In the genomic region with DNA sequence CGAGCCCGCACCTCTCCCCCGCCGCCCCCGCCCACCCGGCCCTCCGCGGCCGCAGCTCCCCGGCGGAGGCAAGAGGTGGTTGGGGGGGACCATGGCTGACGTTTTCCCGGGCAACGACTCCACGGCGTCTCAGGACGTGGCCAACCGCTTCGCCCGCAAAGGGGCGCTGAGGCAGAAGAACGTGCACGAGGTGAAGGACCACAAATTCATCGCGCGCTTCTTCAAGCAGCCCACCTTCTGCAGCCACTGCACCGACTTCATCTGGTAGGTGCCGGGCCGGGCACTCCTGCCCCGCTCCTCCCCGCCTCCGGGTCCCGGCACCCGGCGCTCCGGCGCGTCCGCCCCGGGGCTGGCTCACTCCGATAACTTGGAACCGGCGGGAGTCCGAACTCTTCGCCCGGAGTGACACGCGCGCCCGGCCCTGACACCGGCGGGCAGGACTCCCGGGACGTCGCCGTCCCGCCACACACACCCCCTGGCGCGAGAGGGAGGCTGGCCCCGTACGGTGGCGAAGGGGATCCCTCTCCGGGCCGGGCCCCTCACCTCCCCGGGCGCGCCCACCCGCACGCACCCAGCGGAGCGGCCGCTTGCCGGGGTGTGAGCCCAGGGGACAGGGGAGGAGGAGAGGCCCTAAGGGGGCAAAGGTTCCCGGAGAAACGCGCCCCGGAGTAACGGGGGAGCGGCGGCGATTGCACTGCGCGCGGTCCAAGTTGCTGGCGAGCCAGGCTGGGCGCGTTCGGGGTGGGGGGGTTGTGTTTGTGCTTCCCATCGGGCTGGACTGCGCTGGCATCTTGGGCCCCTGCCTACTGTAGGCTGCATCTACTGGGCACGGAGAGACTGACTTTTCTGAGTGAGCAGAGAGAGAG, we compare ENCODE assay signal across 8 cellular contexts. TPM values are rescaled to one million over a fixed set of nuclear protein-coding genes. Genes with fewer than 3 reads are reported as not detected.
DNase-seq lines count a peak whose midpoint lies in the region; ATAC-seq, FAIRE-seq and TF ChIP-seq lines count a peak whose summit lies in the region.

No MANE protein-coding gene starts in this region.

- WGBS in small intestine, 3 donors = 0 to 1% (median 1%) methylated on average over 61 to 91 of the region's 91 CpGs

- CTCF ChIA-PET in CD4-positive, alpha-beta memory T cell (lab: Charles Lee; ENCODE audit: partially characterized antibody) = interaction anchor here (1.4 kb wide), 1 partner anchor 48 kb away, joined by 3 read pairs; no protein-coding TSS in a partner anchor
- CTCF ChIA-PET in WTC11 (lab: Charles Lee) = no interaction called here

- H3K79me2 ChIP-seq in KMS-11 (ENCODE audit: insufficient read depth, low read depth) (no peaks in the 10 kb centered on the region), keratinocyte (ENCODE audit: control insufficient read depth, insufficient read depth, low read length) (peaks cover 11% of the 10 kb centered on the region)

- H3K4me3 ChIP-seq in CD4-positive, alpha-beta memory T cell (ENCODE audit: low read length in 2 of 2) = peak overlapping the region; percentile 15 to 67
- H3K4me3 ChIP-seq in KMS-11 (IDR thresholded peaks at IDR 0.05; ENCODE audit: insufficient read depth, low read depth, low read length) (peak overlapping the region; percentile 40), keratinocyte (ENCODE audit: control insufficient read depth in 2 of 3, extremely low read depth in 1 of 3, insufficient read depth in 2 of 3, low read depth in 1 of 3, low read length in 3 of 3) (peak overlapping the region; percentile 74 to 83 (median 76)), small intestine (ENCODE audit: low read depth in 1 of 2, low read length in 2 of 2) (peak overlapping the region; percentile 94 to 100)

- DNase-seq in CD4-positive, alpha-beta memory T cell = peak; percentile 43 to 67 (median 55)
- peak; percentile 45 for DNase-seq in WTC11 (ENCODE audit: low spot score)
- DNase-seq in cerebellar cortex (ENCODE audit: low spot score) = peak; percentile 55
- DNase-seq in keratinocyte (ENCODE audit: low read depth, low spot score) = no peak
- DNase-seq in small intestine = peak; percentile 75
- DNase-seq in NCI-H2029 treated with DMSO at 0.1 percent for 48 hours (lab: John Stamatoyannopoulos, UW) = no peak

- peak; percentile 22 for ATAC-seq in GM21423 (IDR thresholded peaks at IDR 0.05; ENCODE audit: unreplicated experiment)
- peak; percentile 8 for ATAC-seq in WTC11

- FAIRE-seq in keratinocyte (lab: Jason Lieb, UNC) (no peak), small intestine (lab: Jason Lieb, UNC) (no peak)

- peak overlapping the region; percentile 90 to 97 (median 96) for H3K27ac Mint-ChIP-seq in CD4-positive, alpha-beta memory T cell
- H3K27ac Mint-ChIP-seq in WTC11 = peak overlapping the region; percentile 81; the same call in 1 of the 2 replicates

- H3K36me3 ChIP-seq in CD4-positive, alpha-beta memory T cell (ENCODE audit: insufficient read depth, low read length) = no peaks in the 10 kb centered on the region
- no peaks in the 10 kb centered on the region for H3K36me3 ChIP-seq in KMS-11 (ENCODE audit: insufficient read depth)
- H3K36me3 ChIP-seq in keratinocyte (ENCODE audit: control insufficient read depth in 2 of 2, extremely low read depth in 1 of 2, insufficient read depth in 2 of 2, low read length in 2 of 2) = no peaks in the 10 kb centered on the region
- no peaks in the 10 kb centered on the region for H3K36me3 ChIP-seq in small intestine (ENCODE audit: control insufficient read depth in 2 of 2, insufficient read depth in 2 of 2, low read length in 2 of 2)

- no peaks in the 10 kb centered on the region for H4K20me1 ChIP-seq in KMS-11 (ENCODE audit: insufficient read depth)
- no peaks in the 10 kb centered on the region for H4K20me1 ChIP-seq in keratinocyte (ENCODE audit: control insufficient read depth, extremely low read depth, insufficient read depth, low read length)

- H2AFZ ChIP-seq in KMS-11 (ENCODE audit: low read depth) (peak overlapping the region; percentile 93), keratinocyte (ENCODE audit: control insufficient read depth, low read length) (peak overlapping the region; percentile 87)

- H3K36me3 Mint-ChIP-seq in CD4-positive, alpha-beta memory T cell = peaks cover 18 to 25% of the 10 kb centered on the region in 2 donors
- peaks cover 12% of the 10 kb centered on the region for H3K36me3 Mint-ChIP-seq in WTC11

- POLR2A ChIA-PET in CD4-positive, alpha-beta memory T cell (lab: Charles Lee; ENCODE audit: partially characterized antibody) = interaction anchor here (0.6 to 3.3 kb wide), 14 partner anchors 10 to 263 kb away, joined by 3 to 31 read pairs (median 4); no protein-coding TSS in a partner anchor
- POLR2A ChIA-PET in WTC11 (lab: Charles Lee) = no interaction called here

- intact Hi-C loops in CD4-positive, alpha-beta memory T cell (cut with micrococcal nuclease) = loop anchor here (1.0 to 5.0 kb wide), 4 partner anchors 46 to 264 kb away; no protein-coding TSS in a partner anchor

- H3K9ac ChIP-seq in KMS-11 (peak overlapping the region; percentile 28; the same call in 1 of the 2 replicates), keratinocyte (ENCODE audit: control insufficient read depth, extremely low read depth, insufficient read depth, low read length) (peak overlapping the region; percentile 67)

- dilution Hi-C loops in keratinocyte (cut with MboI; ENCODE audit: extremely low pct_ligation_motif_present, low sequenced_read_pairs) = no loop called here

- H3K4me1 ChIP-seq in CD4-positive, alpha-beta memory T cell (ENCODE audit: insufficient read depth, low read length) = peaks cover 52% of the 10 kb centered on the region
- H3K4me1 ChIP-seq in KMS-11 (ENCODE audit: low read depth, poor library complexity, severe bottlenecking) (peaks cover 13% of the 10 kb centered on the region), keratinocyte (ENCODE audit: control insufficient read depth, extremely low read depth, insufficient read depth, low read length) (peaks cover 9% of the 10 kb centered on the region), small intestine (ENCODE audit: control insufficient read depth in 2 of 2, insufficient read depth in 1 of 2, low read depth in 1 of 2, low read length in 1 of 2) (no peaks in the 10 kb centered on the region)

- peaks cover 0 to 6% (median 0%) of the 10 kb centered on the region in 8 donors for H3K9me3 Mint-ChIP-seq in CD4-positive, alpha-beta memory T cell
- H3K9me3 Mint-ChIP-seq in WTC11 = 0 out of 2 replicates have a peak, but pooled peaks cover 3% of the 10 kb centered on the region

- H3K9me3 ChIP-seq in CD4-positive, alpha-beta memory T cell (ENCODE audit: control insufficient read depth in 1 of 2, low read length in 2 of 2) = no peaks in the 10 kb centered on the region
- no peaks in the 10 kb centered on the region for H3K9me3 ChIP-seq in keratinocyte (ENCODE audit: control insufficient read depth, low read depth, low read length)
- H3K9me3 ChIP-seq in small intestine (ENCODE audit: control insufficient read depth, low read depth) = no peaks in the 10 kb centered on the region

- H3K27me3 Mint-ChIP-seq in CD4-positive, alpha-beta memory T cell = no peaks in the 10 kb centered on the region
- peaks cover 34% of the 10 kb centered on the region for H3K27me3 Mint-ChIP-seq in WTC11 (ENCODE audit: low read depth)

- no peaks in the 10 kb centered on the region for H3K9me1 ChIP-seq in keratinocyte (ENCODE audit: control insufficient read depth, extremely low read depth, insufficient read depth, low read length)

- H3K4me2 ChIP-seq in KMS-11 (peak overlapping the region; percentile 67), keratinocyte (ENCODE audit: control insufficient read depth, extremely low read depth, insufficient read depth, low read depth, low read length) (peak overlapping the region; percentile 69)

- TF ChIP-seq CTCF in KMS-11 (conservative IDR thresholded peaks at IDR 0.05; ENCODE audit: low read depth, low read length) (no peak), WTC11 (IDR thresholded peaks at IDR 0.05) (no peak), keratinocyte (optimal IDR thresholded peaks at IDR 0.05 in 1 of 3, IDR thresholded peaks at IDR 0.05 in 1 of 3, conservative IDR thresholded peaks at IDR 0.05 in 1 of 3; ENCODE audit: extremely low read depth in 1 of 3, insufficient read depth in 2 of 3, low read length in 3 of 3) (peak in 1 of 3 experiments; percentile 35)

- peak overlapping the region; percentile 59 for H3K27ac ChIP-seq in CD4-positive, alpha-beta memory T cell (ENCODE audit: low read depth, low read length)
- H3K27ac ChIP-seq in KMS-11 (no peak overlapping the region), keratinocyte (ENCODE audit: control insufficient read depth, insufficient read depth, low read length) (no peak overlapping the region), small intestine (ENCODE audit: low read depth in 1 of 2, low read length in 1 of 2) (peak overlapping the region; percentile 46 to 93)

- H3K27me3 ChIP-seq in CD4-positive, alpha-beta memory T cell (ENCODE audit: insufficient read depth, low read length) = no peaks in the 10 kb centered on the region
- H3K27me3 ChIP-seq in KMS-11 (ENCODE audit: insufficient read depth, low read depth) (no peaks in the 10 kb centered on the region), keratinocyte (ENCODE audit: control insufficient read depth, extremely low read depth, insufficient read depth, low read length) (no peaks in the 10 kb centered on the region), small intestine (ENCODE audit: control insufficient read depth in 2 of 2, insufficient read depth in 2 of 2, low read length in 2 of 2) (no peaks in the 10 kb centered on the region)

- peak overlapping the region; percentile 94 to 100 (median 99) for H3K4me3 Mint-ChIP-seq in CD4-positive, alpha-beta memory T cell
- H3K4me3 Mint-ChIP-seq in WTC11 = peak overlapping the region; percentile 92

- peaks cover 44 to 71% (median 54%) of the 10 kb centered on the region in 4 donors for H3K4me1 Mint-ChIP-seq in CD4-positive, alpha-beta memory T cell
- H3K4me1 Mint-ChIP-seq in WTC11 = peaks cover 48% of the 10 kb centered on the region

TF ChIP-seq in WTC11, 78 proteins besides CTCF, POLR2A, EP300 and RAD21 (continues in another document):
- TF ChIP-seq NR2C2 (CRISPR knock-in tag; IDR thresholded peaks at IDR 0.05) (no peak), GRHL2 (CRISPR knock-in tag; IDR thresholded peaks at IDR 0.05; ENCODE audit: insufficient replicate concordance, severe bottlenecking) (no peak), TP53 (CRISPR knock-in tag; IDR thresholded peaks at IDR 0.05) (0 out of 2 replicates have a peak, but pooled peaks have one; percentile 6), ZBTB21 (CRISPR knock-in tag; IDR thresholded peaks at IDR 0.05; ENCODE audit: borderline replicate concordance) (no peak)

RNA-seq across cellular contexts. Expression of a gene that starts 0.6 kb away (rescaled TPM):
- total RNA-seq in CD4-positive, alpha-beta memory T cell = 100 to 1,000 TPM; 107 TPM
- 1 to 10 TPM; 1.1 to 5.3 TPM for polyA plus RNA-seq in CD4-positive, alpha-beta memory T cell
- total RNA-seq in WTC11 (2021) = 21.1 to 29.5 TPM (median 21.6 TPM) in 3 replicates
- polyA plus RNA-seq in keratinocyte = 2.4 to 3.8 TPM (median 3.6 TPM) in 3 replicates
- 2.1 TPM for polyA plus RNA-seq in keratinocyte (2011; ENCODE audit: low read depth)
- 1.9 and 2.8 TPM in 2 replicates for polyA plus RNA-seq in keratinocyte (2011; cell fraction: cytosol; rRNA removed)
- polyA plus RNA-seq in keratinocyte (2011; cell fraction: nucleus; rRNA removed) = 4.9 and 5.6 TPM in 2 replicates
- polyA plus RNA-seq in keratinocyte (2012; ENCODE audit: low replicate concordance) = 1.9 and 2.4 TPM in 2 replicates
- 4.1 to 6.6 TPM (median 4.6 TPM) in 3 replicates for polyA minus RNA-seq in keratinocyte
- 2.5 TPM for polyA minus RNA-seq in keratinocyte (2011; cell fraction: cytosol; rRNA and poly(A)+ RNA removed)
- polyA minus RNA-seq in keratinocyte (2011; cell fraction: nucleus; rRNA and poly(A)+ RNA removed) = 5.4 and 7.7 TPM in 2 replicates
- 10 to 100 TPM; 11.3 to 26.6 (median 20.5) TPM for polyA plus RNA-seq in small intestine

Comparison
In these comparisons a context has a peak if more than half of its experiments do, and no peak if none do; other contexts are left out.
1. DNase-seq: peak in CD4-positive, alpha-beta memory T cell (5 of 5), WTC11 (single experiment), cerebellar cortex (single experiment) and small intestine (single experiment); none in keratinocyte (single experiment) and NCI-H2029 treated with DMSO at 0.1 percent for 48 hours (single experiment).
2. H3K27ac ChIP-seq: peak in CD4-positive, alpha-beta memory T cell (single experiment) and small intestine (2 of 2); none in KMS-11 (single experiment) and keratinocyte (single experiment).
3. H3K4me3 ChIP-seq: peak in every context shown above with its lines; median percentile 97 in small intestine; 76 in keratinocyte; 41 in CD4-positive, alpha-beta memory T cell; 40 in KMS-11.